In genomic region chr12:11719678-11720099, GRCh38 we compare ENCODE assay signal across 9 cellular contexts.
DNase-seq lines count a peak whose midpoint lies in the region; ATAC-seq, FAIRE-seq and TF ChIP-seq lines count a peak whose summit lies in the region.
"Had no signal": no experiment of that assay in that cellular context is flagged by ENCODE, and none has a peak within 500 bp of the region (broad histone marks: within the 10 kb centered on the region; RNA-seq: fewer than 3 reads in every experiment).

No MANE protein-coding gene starts in this region.

- no peaks in the 10 kb centered on the region for H3K9me3 ChIP-seq in body of pancreas

- ATAC-seq in body of pancreas (peak; percentile 33), left colon (no peak)

- peaks cover 40% of the 10 kb centered on the region for H3K4me1 ChIP-seq in body of pancreas

- peak in 1 of 3 donors; percentile 18 for TF ChIP-seq POLR2A in body of pancreas (IDR thresholded peaks at IDR 0.05)
- no peak for TF ChIP-seq POLR2A in GM12892 (IDR thresholded peaks at IDR 0.05; ENCODE audit: low read depth, low read length)

- no peak for FAIRE-seq in GM12892 (lab: Jason Lieb, UNC)
- FAIRE-seq: islet of Langerhans had no signal

- no peaks in the 10 kb centered on the region for H3K27me3 ChIP-seq in body of pancreas

- DNase-seq in Daoy (ENCODE audit: low read depth), result peak; percentile 94
- DNase-seq in SIG-M5 treated with dmso at 0.1 percent for 504 hours (lab: John Stamatoyannopoulos, UW; ENCODE audit: unreplicated experiment), result peak; percentile 85
- peak in 2 of 4 donors; percentile 26 to 69 for DNase-seq in body of pancreas
- DNase-seq in left colon, result peak; percentile 41 to 48
- peak; percentile 17 for DNase-seq in stimulated activated CD8-positive, alpha-beta memory T cell treated with anti-CD3 and anti-CD28 coated beads, Interleukin-7, amount 100 ng/mL, for 4 hours (ENCODE audit: low read depth in 2 of 2)
- DNase-seq in activated CD4-positive, CD25-positive, alpha-beta regulatory T cell (lab: John Stamatoyannopoulos, UW), result no peak
- no peak for DNase-seq in GM12892 (ENCODE audit: insufficient read length)
- DNase-seq in SHP77 treated with DMSO at 0.1 percent for 48 hours (lab: John Stamatoyannopoulos, UW), result no peak

- TF ChIP-seq CTCF in body of pancreas (IDR thresholded peaks at IDR 0.05), result no peak

- 73 to 74% methylated on average over 10 of the region's 10 CpGs for WGBS in body of pancreas, 2 donors

- intact Hi-C loops in body of pancreas (cut with DNase I), result no loop called here
- intact Hi-C loops in left colon (cut with DNase I, micrococcal nuclease), result loop anchor here in 1 of 2 donors (10.0 kb wide), 1 partner anchor 65 kb away; no protein-coding TSS in a partner anchor

- peak overlapping the region in 1 of 4 donors; percentile 48 for H3K27ac ChIP-seq in body of pancreas

- H3K36me3 ChIP-seq in body of pancreas (replicated peaks in 1 of 2; ENCODE audit: insufficient read depth in 1 of 2, low read depth in 2 of 2), result no peaks in the 10 kb centered on the region

- no peak overlapping the region for H3K4me3 ChIP-seq in body of pancreas

Comparison
In these comparisons a context has a peak if more than half of its experiments do, and no peak if none do; other contexts are left out.
1. DNase-seq: peak in Daoy (single experiment), SIG-M5 treated with dmso at 0.1 percent for 504 hours (single experiment), left colon (2 of 2) and stimulated activated CD8-positive, alpha-beta memory T cell treated with anti-CD3 and anti-CD28 coated beads, Interleukin-7, amount 100 ng/mL, for 4 hours (2 of 2); none in activated CD4-positive, CD25-positive, alpha-beta regulatory T cell (0 of 4), GM12892 (single experiment) and SHP77 treated with DMSO at 0.1 percent for 48 hours (single experiment).